Comparison of ENCODE assay signal across 26 cellular contexts in genomic region chr1:29380532-29380931, GRCh38.
A peak's percentile ranks its signal among the peaks of the same experiment; 100 is the strongest.
DNase-seq lines count a peak whose midpoint lies in the region; ATAC-seq and TF ChIP-seq lines count a peak whose summit lies in the region.
"Had no signal": no experiment of that assay in that cellular context is flagged by ENCODE, and none has a peak within 500 bp of the region (broad histone marks: within the 10 kb centered on the region; RNA-seq: fewer than 3 reads in every experiment).

No MANE protein-coding gene starts in this region.

- no peak overlapping the region for H3K27ac Mint-ChIP-seq in activated CD4-positive, alpha-beta T cell treated with anti-CD3 and anti-CD28 coated beads, Interleukin-2, amount 10 ng/mL, durations not matched to agents 7 days and 5 days
- H3K27ac Mint-ChIP-seq: activated CD4-positive, alpha-beta T cell treated with anti-CD3 and anti-CD28 coated beads for 36 hours; brain; mesothelial cell of epicardium; naive B cell; stimulated activated naive B cell treated with anti-CD40 and anti-IgM and Interleukin-4, amounts not matched to agents 10 μg/mL and 1 μg/mL and 100 μg/mL, for 72 hours; T-helper 17 cell had no signal

- no peak for ATAC-seq in GM19455 (IDR thresholded peaks at IDR 0.05; ENCODE audit: unreplicated experiment)
- ATAC-seq: activated CD4-positive, alpha-beta T cell treated with anti-CD3 and anti-CD28 coated beads for 36 hours; activated T-cell treated with anti-CD3 and anti-CD28 coated beads, Interleukin-2, amount 50 U/mL, for 4 hours; gastroesophageal sphincter; Right ventricle myocardium inferior; SK-N-SH treated with all-trans-retinoic acid at 6 μM for 48 hours; stimulated activated naive B cell treated with anti-CD40 and anti-IgM and Interleukin-4, amounts not matched to agents 10 μg/mL and 1 μg/mL and 100 μg/mL, for 72 hours; T-helper 17 cell had no signal

- no peak overlapping the region for H3K4me3 Mint-ChIP-seq in activated CD4-positive, alpha-beta T cell treated with anti-CD3 and anti-CD28 coated beads, Interleukin-2, amount 10 ng/mL, durations not matched to agents 7 days and 5 days
- H3K4me3 Mint-ChIP-seq: activated CD4-positive, alpha-beta T cell treated with anti-CD3 and anti-CD28 coated beads for 36 hours; activated T-cell treated with anti-CD3 and anti-CD28 coated beads, Interleukin-2, amount 50 U/mL, for 4 hours; brain; mesothelial cell of epicardium; naive B cell; stimulated activated naive B cell treated with anti-CD40 and anti-IgM and Interleukin-4, amounts not matched to agents 10 μg/mL and 1 μg/mL and 100 μg/mL, for 72 hours; T-helper 17 cell had no signal

- peaks cover 10% of the 10 kb centered on the region for H3K9me3 Mint-ChIP-seq in activated CD4-positive, alpha-beta T cell treated with anti-CD3 and anti-CD28 coated beads, Interleukin-2, amount 10 ng/mL, durations not matched to agents 7 days and 5 days

- peaks cover 11% of the 10 kb centered on the region for H3K27me3 Mint-ChIP-seq in activated CD4-positive, alpha-beta T cell treated with anti-CD3 and anti-CD28 coated beads, Interleukin-2, amount 10 ng/mL, durations not matched to agents 7 days and 5 days

- no peak overlapping the region for H3K4me3 ChIP-seq in epithelial cell of esophagus (ENCODE audit: low read length)
- H3K4me3 ChIP-seq: gastroesophageal sphincter, prostate gland, sigmoid colon, suprapubic skin had no signal

- TF ChIP-seq CTCF in epithelial cell of esophagus (IDR thresholded peaks at IDR 0.05; ENCODE audit: insufficient read depth, low read depth, low read length, missing control alignments), result no peak
- TF ChIP-seq CTCF in GM13977 (IDR thresholded peaks at IDR 0.05; ENCODE audit: extremely low read depth, insufficient read depth, missing control alignments), result no peak

- DNase-seq in Daoy (ENCODE audit: low read depth) (peak; percentile 65), RPMI7951 (ENCODE audit: low read depth) (peak; percentile 90), epithelial cell of esophagus (ENCODE audit: low read depth) (peak; percentile 64), kidney tubule cell (ENCODE audit: low spot score) (peak; percentile 69), GM13977 (ENCODE audit: low spot score) (no peak), NCI-H748 (lab: John Stamatoyannopoulos, UW; ENCODE audit: unreplicated experiment) (no peak)
- DNase-seq in activated CD4-positive, alpha-beta T cell treated with anti-CD3 and anti-CD28 coated beads, Interleukin-2, amount 10 ng/mL, durations not matched to agents 7 days and 5 days, result no peak
- DNase-seq: activated CD4-positive, alpha-beta T cell treated with anti-CD3 and anti-CD28 coated beads for 36 hours; activated T-cell treated with anti-CD3 and anti-CD28 coated beads, Interleukin-2, amount 50 U/mL, for 4 hours; Caco-2; H7; naive B cell; NCI-H146; NCI-H446 treated with DMSO at 0.1 percent for 48 hours; sigmoid colon; stimulated activated CD4-positive, alpha-beta T cell treated with anti-CD3 and anti-CD28 coated beads, Interleukin-15, amount 100 ng/mL, for 24 hours; stimulated activated naive B cell treated with anti-CD40 and anti-IgM and Interleukin-4, amounts not matched to agents 10 μg/mL and 1 μg/mL and 100 μg/mL, for 72 hours; T-helper 17 cell had no signal

- POLR2A ChIA-PET in activated CD4-positive, alpha-beta T cell treated with anti-CD3 and anti-CD28 coated beads, Interleukin-2, amount 10 ng/mL, durations not matched to agents 7 days and 5 days (lab: Charles Lee), result no interaction called here

- H3K36me3 Mint-ChIP-seq in activated CD4-positive, alpha-beta T cell treated with anti-CD3 and anti-CD28 coated beads, Interleukin-2, amount 10 ng/mL, durations not matched to agents 7 days and 5 days (ENCODE audit: low read depth), result peaks cover 6% of the 10 kb centered on the region

- in situ Hi-C loops in GM13977 (cut with MboI; ENCODE audit: low pct_unique_long_range_greater_than_20kb, low sequenced_read_pairs, unreplicated experiment), result no loop called here

- CTCF ChIA-PET in activated CD4-positive, alpha-beta T cell treated with anti-CD3 and anti-CD28 coated beads, Interleukin-2, amount 10 ng/mL, durations not matched to agents 7 days and 5 days (lab: Charles Lee), result no interaction called here

- H3K4me1 Mint-ChIP-seq in activated CD4-positive, alpha-beta T cell treated with anti-CD3 and anti-CD28 coated beads, Interleukin-2, amount 10 ng/mL, durations not matched to agents 7 days and 5 days, result no peaks in the 10 kb centered on the region
- H3K4me1 Mint-ChIP-seq: activated CD4-positive, alpha-beta T cell treated with anti-CD3 and anti-CD28 coated beads for 36 hours; naive B cell; stimulated activated naive B cell treated with anti-CD40 and anti-IgM and Interleukin-4, amounts not matched to agents 10 μg/mL and 1 μg/mL and 100 μg/mL, for 72 hours; T-helper 17 cell had no signal

Comparison
In these comparisons a context has a peak if more than half of its experiments do, and no peak if none do; other contexts are left out.
1. DNase-seq: peak in Daoy (single experiment), RPMI7951 (single experiment), epithelial cell of esophagus (single experiment) and kidney tubule cell (single experiment); none in activated CD4-positive, alpha-beta T cell treated with anti-CD3 and anti-CD28 coated beads, Interleukin-2, amount 10 ng/mL, durations not matched to agents 7 days and 5 days (single experiment), GM13977 (single experiment) and NCI-H748 (single experiment).